9 cellular contexts compared by ENCODE assay signal in the genomic region with DNA sequence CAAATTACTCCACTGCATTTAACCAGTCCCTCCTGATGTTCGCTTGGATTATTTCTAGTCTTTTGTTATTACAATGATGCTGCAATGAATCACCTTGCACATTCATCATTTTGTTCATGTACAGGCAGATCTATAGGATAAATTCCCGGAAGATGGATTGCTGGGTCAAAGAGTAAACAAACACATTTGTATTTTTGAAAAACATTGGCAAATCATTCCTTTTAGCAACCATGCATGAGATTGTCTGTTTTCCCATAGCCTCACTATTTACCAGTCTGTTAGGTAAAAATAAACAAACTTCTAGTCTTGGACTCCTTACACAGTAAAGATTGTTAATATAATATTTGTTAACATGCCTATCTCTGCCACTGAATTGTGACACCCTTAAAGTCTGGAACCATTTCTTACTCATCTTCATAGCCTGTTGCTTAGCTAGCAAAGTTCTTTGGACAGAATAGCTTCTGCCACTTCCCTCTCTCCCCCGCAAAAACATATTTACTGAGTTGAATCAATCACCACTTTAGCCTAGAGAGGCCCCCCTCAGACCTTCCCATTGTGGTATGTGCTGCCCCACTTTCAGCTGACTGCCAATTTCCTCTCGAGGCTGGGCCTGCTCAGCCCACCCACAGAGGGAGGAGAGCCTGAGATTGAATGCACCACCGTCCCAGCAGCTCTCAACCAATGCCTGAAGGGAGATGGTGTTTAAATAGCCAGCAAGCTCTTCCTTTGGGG.
DNase-seq lines count a peak whose midpoint lies in the region; ATAC-seq and TF ChIP-seq lines count a peak whose summit lies in the region.
"Had no signal": no experiment of that assay in that cellular context is flagged by ENCODE, and none has a peak within 500 bp of the region (broad histone marks: within the 10 kb centered on the region; RNA-seq: fewer than 3 reads in every experiment).

No MANE protein-coding gene starts in this region.

- H3K27ac Mint-ChIP-seq in glutamatergic neuron (ENCODE audit: unreplicated experiment): no peak overlapping the region
- H3K27ac Mint-ChIP-seq: T-helper 1 cell treated with Interleukin-12 subunit alpha and Interleukin-12 subunit beta and Interleukin-4 antibody, amounts not matched to agents 30 μg/mL and 1 μg/mL, for 36 hours had no signal

- H3K9me3 ChIP-seq in SJSA1 (replicated peaks): no peaks in the 10 kb centered on the region

- peak; percentile 6 for DNase-seq in activated CD4-positive, alpha-beta T cell treated with anti-CD3 and anti-CD28 coated beads for 48 hours
- DNase-seq in activated CD4-positive, alpha-beta T cell treated with anti-CD3 and anti-CD28 coated beads, Interleukin-2, amount 50 U/mL, for 4 hours: no peak
- DNase-seq in SJSA1 (ENCODE audit: low read depth in 1 of 2, low spot score in 2 of 2): peak; percentile 86 to 89
- DNase-seq in foreskin fibroblast: peak; percentile 89 to 90
- peak; percentile 28 for DNase-seq in stimulated activated naive CD8-positive, alpha-beta T cell treated with anti-CD3 and anti-CD28 coated beads, Interleukin-15, Interleukin-2, amounts not matched to agents 100 U/mL and 50 U/mL, for 24 hours
- DNase-seq in NCI-H510A treated with DMSO at 0.1 percent for 48 hours (lab: John Stamatoyannopoulos, UW): no peak
- no peak for DNase-seq in glutamatergic neuron

- H3K9me3 Mint-ChIP-seq in glutamatergic neuron (ENCODE audit: unreplicated experiment): no peaks in the 10 kb centered on the region
- H3K9me3 Mint-ChIP-seq: T-helper 1 cell treated with Interleukin-12 subunit alpha and Interleukin-12 subunit beta and Interleukin-4 antibody, amounts not matched to agents 30 μg/mL and 1 μg/mL, for 36 hours had no signal

- peak overlapping the region; percentile 44 for H3K27ac ChIP-seq in SJSA1

- peak; percentile 85 for ATAC-seq in stimulated activated naive CD8-positive, alpha-beta T cell treated with anti-CD3 and anti-CD28 coated beads, Interleukin-15, Interleukin-2, amounts not matched to agents 100 U/mL and 50 U/mL, for 24 hours
- ATAC-seq in GM19395 (IDR thresholded peaks at IDR 0.05; ENCODE audit: unreplicated experiment): no peak

- TF ChIP-seq CTCF in foreskin fibroblast (IDR thresholded peaks at IDR 0.05; ENCODE audit: low read depth, low read length) (no peak), glutamatergic neuron (IDR thresholded peaks at IDR 0.05; ENCODE audit: partially characterized antibody, unreplicated experiment) (no peak)

- H3K36me3 ChIP-seq in SJSA1: no peaks in the 10 kb centered on the region

- no peaks in the 10 kb centered on the region for H3K27me3 ChIP-seq in SJSA1 (replicated peaks)

- H3K27me3 Mint-ChIP-seq in glutamatergic neuron (ENCODE audit: unreplicated experiment): no peaks in the 10 kb centered on the region

- H3K4me1 ChIP-seq in SJSA1 (replicated peaks): peaks cover 45% of the 10 kb centered on the region

- H3K36me3 Mint-ChIP-seq in glutamatergic neuron (ENCODE audit: unreplicated experiment): no peaks in the 10 kb centered on the region

- peaks cover 2% of the 10 kb centered on the region for H3K4me1 Mint-ChIP-seq in glutamatergic neuron (ENCODE audit: low read depth, unreplicated experiment)

- H3K4me3 ChIP-seq in SJSA1: no peak overlapping the region
- no peak overlapping the region for H3K4me3 ChIP-seq in foreskin fibroblast (ENCODE audit: low read depth in 1 of 2, low read length in 2 of 2)

- no peak overlapping the region for H3K4me3 Mint-ChIP-seq in glutamatergic neuron (ENCODE audit: unreplicated experiment)
- H3K4me3 Mint-ChIP-seq: T-helper 1 cell treated with Interleukin-12 subunit alpha and Interleukin-12 subunit beta and Interleukin-4 antibody, amounts not matched to agents 30 μg/mL and 1 μg/mL, for 36 hours had no signal

Comparison
In these comparisons a context has a peak if more than half of its experiments do, and no peak if none do; other contexts are left out.
1. DNase-seq: peak in activated CD4-positive, alpha-beta T cell treated with anti-CD3 and anti-CD28 coated beads for 48 hours (single experiment), SJSA1 (2 of 2), foreskin fibroblast (2 of 2) and stimulated activated naive CD8-positive, alpha-beta T cell treated with anti-CD3 and anti-CD28 coated beads, Interleukin-15, Interleukin-2, amounts not matched to agents 100 U/mL and 50 U/mL, for 24 hours (single experiment); none in activated CD4-positive, alpha-beta T cell treated with anti-CD3 and anti-CD28 coated beads, Interleukin-2, amount 50 U/mL, for 4 hours (0 of 2), NCI-H510A treated with DMSO at 0.1 percent for 48 hours (single experiment) and glutamatergic neuron (single experiment).